1 cellular context compared by ENCODE assay signal in genomic region chr12:133107121-133107520, GRCh38.
TF ChIP-seq lines count a peak whose summit lies in the region.

No MANE protein-coding gene starts in this region.

TF ChIP-seq in K562, 482 proteins besides CTCF, POLR2A, EP300 and RAD21:
- TF ChIP-seq L3MBTL2 (IDR thresholded peaks at IDR 0.05) (no peak), ZNF75A (CRISPR knock-in tag; IDR thresholded peaks at IDR 0.05) (peak; percentile 94)
